In the genomic region with DNA sequence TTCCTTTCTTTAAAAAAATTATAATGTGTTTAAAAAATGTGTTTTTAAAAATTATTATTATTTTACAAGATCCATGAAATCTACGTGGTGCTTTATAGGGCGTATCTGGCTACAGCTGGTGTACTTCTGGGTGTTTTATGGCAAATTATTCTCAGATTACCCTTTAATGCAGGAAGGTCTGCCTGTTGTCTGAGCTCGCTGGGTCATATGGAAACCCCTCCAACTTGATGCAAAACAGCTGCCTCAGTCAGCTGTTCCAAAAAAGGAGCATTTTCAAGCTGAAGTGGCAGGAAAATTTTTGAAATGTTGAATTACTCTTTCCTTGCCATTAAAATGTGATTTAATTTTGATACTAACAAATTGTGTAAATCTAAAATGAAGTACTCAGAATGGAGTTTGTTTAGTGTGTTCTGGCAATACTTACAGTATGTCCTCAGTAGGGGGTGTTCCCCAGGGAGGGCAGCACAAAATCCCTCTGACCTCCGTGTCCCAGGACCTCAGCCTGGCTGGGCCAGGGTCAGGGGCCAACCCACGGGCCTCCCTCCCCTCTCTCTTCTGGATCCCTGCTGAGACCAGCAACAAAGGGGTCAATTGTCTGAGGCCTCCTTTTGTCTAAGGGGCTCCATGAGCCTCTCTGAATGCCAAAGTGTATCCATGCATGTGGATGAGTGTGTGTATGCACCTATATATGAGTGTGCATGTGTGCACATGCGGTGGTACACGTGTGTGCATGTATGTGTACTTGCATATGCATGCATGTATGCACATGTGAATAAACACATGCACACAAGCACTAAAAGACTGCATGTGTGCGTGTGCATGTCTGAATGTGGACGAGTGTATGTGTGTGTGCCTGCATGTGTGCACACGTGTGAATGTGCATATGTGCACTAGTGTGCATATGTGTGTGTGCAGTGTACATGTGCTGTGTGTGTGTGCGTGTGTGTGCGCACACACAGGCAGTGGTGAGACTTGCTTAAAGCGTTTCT, we compare ENCODE assay signal across 2 cellular contexts.
TF ChIP-seq lines count a peak whose summit lies in the region.

No MANE protein-coding gene starts in this region.

TF ChIP-seq in HepG2, 621 proteins besides CTCF, POLR2A, EP300 and RAD21:
- TF ChIP-seq NFYB (CRISPR knock-in tag; IDR thresholded peaks at IDR 0.05) = no peak
- TF ChIP-seq, protein P1, sequence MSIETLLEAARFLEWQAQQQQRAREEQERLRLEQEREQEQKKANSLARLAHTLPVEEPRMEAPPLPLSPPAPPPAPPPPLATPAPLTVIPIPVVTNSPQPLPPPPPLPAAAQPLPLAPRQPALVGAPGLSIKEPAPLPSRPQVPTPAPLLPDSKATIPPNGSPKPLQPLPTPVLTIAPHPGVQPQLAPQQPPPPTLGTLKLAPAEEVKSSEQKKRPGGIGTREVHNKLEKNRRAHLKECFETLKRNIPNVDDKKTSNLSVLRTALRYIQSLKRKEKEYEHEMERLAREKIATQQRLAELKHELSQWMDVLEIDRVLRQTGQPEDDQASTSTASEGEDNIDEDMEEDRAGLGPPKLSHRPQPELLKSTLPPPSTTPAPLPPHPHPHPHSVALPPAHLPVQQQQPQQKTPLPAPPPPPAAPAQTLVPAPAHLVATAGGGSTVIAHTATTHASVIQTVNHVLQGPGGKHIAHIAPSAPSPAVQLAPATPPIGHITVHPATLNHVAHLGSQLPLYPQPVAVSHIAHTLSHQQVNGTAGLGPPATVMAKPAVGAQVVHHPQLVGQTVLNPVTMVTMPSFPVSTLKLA (IDR thresholded peaks at IDR 0.05) = peak; percentile 99

TF ChIP-seq in SK-N-SH treated with all-trans-retinoic acid at 6 μM for 48 hours, 23 proteins besides CTCF, POLR2A, EP300 and RAD21:
- peak; percentile 65; the same call in 1 of the 2 replicates for TF ChIP-seq TCF4 (CRISPR knock-in tag; IDR thresholded peaks at IDR 0.05; ENCODE audit: borderline replicate concordance)
- no peak for TF ChIP-seq OSR1 (CRISPR knock-in tag; IDR thresholded peaks at IDR 0.05)
- no peak for TF ChIP-seq TOX (CRISPR knock-in tag; IDR thresholded peaks at IDR 0.05; ENCODE audit: borderline replicate concordance)
- no peak for TF ChIP-seq ZFP3 (CRISPR knock-in tag; IDR thresholded peaks at IDR 0.05)
- TF ChIP-seq GLIS3 (CRISPR knock-in tag; IDR thresholded peaks at IDR 0.05) = no peak
- no peak for TF ChIP-seq BACH2 (CRISPR knock-in tag; IDR thresholded peaks at IDR 0.05; ENCODE audit: borderline replicate concordance)
- TF ChIP-seq, protein P2, sequence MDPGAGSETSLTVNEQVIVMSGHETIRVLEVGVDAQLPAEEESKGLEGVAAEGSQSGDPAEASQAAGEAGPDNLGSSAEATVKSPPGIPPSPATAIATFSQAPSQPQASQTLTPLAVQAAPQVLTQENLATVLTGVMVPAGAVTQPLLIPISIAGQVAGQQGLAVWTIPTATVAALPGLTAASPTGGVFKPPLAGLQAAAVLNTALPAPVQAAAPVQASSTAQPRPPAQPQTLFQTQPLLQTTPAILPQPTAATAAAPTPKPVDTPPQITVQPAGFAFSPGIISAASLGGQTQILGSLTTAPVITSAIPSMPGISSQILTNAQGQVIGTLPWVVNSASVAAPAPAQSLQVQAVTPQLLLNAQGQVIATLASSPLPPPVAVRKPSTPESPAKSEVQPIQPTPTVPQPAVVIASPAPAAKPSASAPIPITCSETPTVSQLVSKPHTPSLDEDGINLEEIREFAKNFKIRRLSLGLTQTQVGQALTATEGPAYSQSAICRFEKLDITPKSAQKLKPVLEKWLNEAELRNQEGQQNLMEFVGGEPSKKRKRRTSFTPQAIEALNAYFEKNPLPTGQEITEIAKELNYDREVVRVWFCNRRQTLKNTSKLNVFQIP (CRISPR knock-in tag; IDR thresholded peaks at IDR 0.05; ENCODE audit: borderline replicate concordance, low read depth) = no peak
